ENCODE assay signal across 30 cellular contexts in genomic region chr6:39924283-39924682, GRCh38. TPM values are rescaled to one million over a fixed set of nuclear protein-coding genes. Genes with fewer than 3 reads are reported as not detected.
DNase-seq lines count a peak whose midpoint lies in the region; ATAC-seq and TF ChIP-seq lines count a peak whose summit lies in the region.
"Had no signal": no experiment of that assay in that cellular context is flagged by ENCODE, and none has a peak within 500 bp of the region (broad histone marks: within the 10 kb centered on the region; RNA-seq: fewer than 3 reads in every experiment).

No MANE protein-coding gene starts in this region.

- H3K4me3 ChIP-seq in right lobe of liver, result no peak overlapping the region
- H3K4me3 ChIP-seq: cardiac muscle cell, lower lobe of right lung, upper lobe of right lung had no signal

- intact Hi-C loops in right lobe of liver (cut with DNase I), result no loop called here

- H3K27me3 ChIP-seq in right lobe of liver, result no peaks in the 10 kb centered on the region
- H3K27me3 ChIP-seq: cardiac muscle cell, upper lobe of right lung had no signal

- ATAC-seq in right lobe of liver (peak; percentile 67 to 74 (median 71)), GM21825 (IDR thresholded peaks at IDR 0.05; ENCODE audit: unreplicated experiment) (no peak)
- ATAC-seq: natural killer cell, T-cell had no signal

- peaks cover 0 to 15% (median 7%) of the 10 kb centered on the region in 4 donors for H3K36me3 ChIP-seq in right lobe of liver

- TF ChIP-seq POLR2A in right lobe of liver (IDR thresholded peaks at IDR 0.05), result no peak

- H3K9me3 ChIP-seq in right lobe of liver, result no peaks in the 10 kb centered on the region
- H3K9me3 ChIP-seq: lower lobe of right lung, upper lobe of right lung had no signal

- DNase-seq in right lobe of liver, result peak in 2 of 3 donors; percentile 58 to 84
- no peak for DNase-seq in HCEC 1CT
- no peak for DNase-seq in iPS-NIHi7 (ENCODE audit: extremely low spot score)
- DNase-seq: activated B cell treated with CpG ODN at 0.5 μM for 24 hours; activated CD4-positive, alpha-beta T cell treated with anti-CD3 and anti-CD28 coated beads, Interleukin-2, amount 10 ng/mL, durations not matched to agents 7 days and 5 days; activated effector memory CD4-positive, alpha-beta T cell treated with anti-CD3 and anti-CD28 coated beads, Interleukin-2, amount 50 U/mL, for 16 hours; activated naive CD8-positive, alpha-beta T cell treated with anti-CD3 and anti-CD28 coated beads for 36 hours; activated T-cell treated with anti-CD3 and anti-CD28 coated beads, Interleukin-2, amount 50 U/mL, for 1 hour; aorta; cortex of kidney; DMS79 treated with DMSO at 0.1 percent for 48 hours; effector memory CD4-positive, alpha-beta T cell; erythroblast; GF-D8; head of caudate nucleus; lower lobe of right lung; natural killer cell; NCI-H1048; NCI-H187 treated with DMSO at 0.1 percent for 48 hours; NCI-H524; OCI-M1; stimulated activated CD4-positive, alpha-beta T cell treated with anti-CD3 and anti-CD28 coated beads, Interleukin-15, amount 100 ng/mL, for 24 hours; stimulated activated CD4-positive, alpha-beta T cell treated with anti-CD3 and anti-CD28 coated beads, Interleukin-4, amount 100 ng/mL, for 4 hours; T-cell; upper lobe of right lung had no signal

- H3K4me1 ChIP-seq in right lobe of liver, result peaks cover 0 to 71% (median 29%) of the 10 kb centered on the region in 4 donors

- H3K27ac ChIP-seq in 22Rv1, result peak overlapping the region; percentile 50
- peak overlapping the region; percentile 88 for H3K27ac ChIP-seq in C4-2B
- H3K27ac ChIP-seq in VCaP, result peak overlapping the region; percentile 45; the same call in 1 of the 2 replicates
- H3K27ac ChIP-seq in right lobe of liver, result peak overlapping the region; percentile 33 to 80 (median 79)
- H3K27ac ChIP-seq: cardiac muscle cell, upper lobe of right lung had no signal

- TF ChIP-seq CTCF in 22Rv1 (IDR thresholded peaks at IDR 0.05) (no peak), C4-2B (conservative IDR thresholded peaks at IDR 0.05) (no peak), VCaP (conservative IDR thresholded peaks at IDR 0.05) (no peak), right lobe of liver (IDR thresholded peaks at IDR 0.05) (no peak)

- WGBS in right lobe of liver (ENCODE audit: insufficient coverage, low coverage, low lambda C conversion rate, missing lambda C conversion rate), result 20% methylated on average over 5 of the region's 6 CpGs

RNA-seq across cellular contexts. Expression of gene MOCS1, which starts 10.0 kb away (rescaled TPM):
- 10 to 100 TPM; 18.0 to 35.3 (median 27.8) TPM for total RNA-seq in right lobe of liver

Comparison
In these comparisons a context has a peak if more than half of its experiments do, and no peak if none do; other contexts are left out.
1. DNase-seq: peak in right lobe of liver (2 of 3); none in HCEC 1CT (single experiment) and iPS-NIHi7 (single experiment).
2. Peak in every context shown above with its lines, with median percentiles within 50 percentile points of each other: H3K27ac ChIP-seq.